ENCODE assay signal across 30 cellular contexts in genomic region chr17:29546085-29546484, GRCh38. TPM values are rescaled to one million over a fixed set of nuclear protein-coding genes. Genes with fewer than 3 reads are reported as not detected.
A peak's percentile ranks its signal among the peaks of the same experiment; 100 is the strongest.
DNase-seq lines count a peak whose midpoint lies in the region; ATAC-seq and TF ChIP-seq lines count a peak whose summit lies in the region.
"Had no signal": no experiment of that assay in that cellular context is flagged by ENCODE, and none has a peak within 500 bp of the region (broad histone marks: within the 10 kb centered on the region; RNA-seq: fewer than 3 reads in every experiment).

No MANE protein-coding gene starts in this region.

- ATAC-seq in memory B cell (ENCODE audit: low read depth) (no peak), GM19351 (IDR thresholded peaks at IDR 0.05; ENCODE audit: unreplicated experiment) (no peak)
- no peak for ATAC-seq in activated CD4-positive, alpha-beta T cell treated with anti-CD3 and anti-CD28 coated beads for 36 hours
- ATAC-seq: CD8-positive, alpha-beta T cell had no signal

- H3K27ac Mint-ChIP-seq in HFFc6: peak overlapping the region; percentile 32; the same call in 1 of the 2 replicates
- H3K27ac Mint-ChIP-seq in memory B cell: peak overlapping the region; percentile 59
- no peak overlapping the region for H3K27ac Mint-ChIP-seq in activated CD4-positive, alpha-beta T cell treated with anti-CD3 and anti-CD28 coated beads for 36 hours
- H3K27ac Mint-ChIP-seq: activated naive CD8-positive, alpha-beta T cell treated with anti-CD3 and anti-CD28 coated beads for 36 hours; activated T-helper 2 cell treated with anti-CD3 and anti-CD28 coated beads, Interferon-gamma antibody, Interleukin-2, Interleukin-4, amounts not matched to agents 10 μg/mL and 5 μg/mL and 100 μg/mL, durations not matched to agents 14 hours and 24 hours and 36 hours; CD8-positive, alpha-beta T cell; dendritic cell treated with granulocyte-macrophage colony-stimulating factor and Interleukin-4, amounts not matched to agents 40 ng/mL and 50 ng/mL, for 4 days; mesothelial cell of epicardium had no signal

- DNase-seq in HFFc6 (no peak), amniotic epithelial cell (ENCODE audit: low read depth) (peak; percentile 48), fibroblast of pulmonary artery (ENCODE audit: low read depth) (peak; percentile 39), memory B cell (ENCODE audit: low spot score in 2 of 2) (no peak), globus pallidus (ENCODE audit: low spot score) (no peak), NCI-H2196 (lab: John Stamatoyannopoulos, UW; ENCODE audit: unreplicated experiment) (no peak)
- no peak for DNase-seq in activated CD4-positive, alpha-beta T cell treated with anti-CD3 and anti-CD28 coated beads for 36 hours
- DNase-seq: ACHN; activated CD4-positive, alpha-beta T cell treated with anti-CD3 and anti-CD28 coated beads for 4 hours; activated naive CD8-positive, alpha-beta T cell treated with anti-CD3 and anti-CD28 coated beads for 36 hours; BE2C; caudate nucleus; CD8-positive, alpha-beta T cell; endodermal cell; esophagus squamous epithelium; HCEC 1CT; Kasumi-1; left ventricle myocardium inferior; NCI-H1436; NCI-H2081 treated with DMSO at 0.1 percent for 48 hours; NCI-H446; NCI-H82; stimulated activated CD4-positive, alpha-beta T cell treated with anti-CD3 and anti-CD28 coated beads, Interleukin-4, amount 100 ng/mL, for 24 hours had no signal

- POLR2A ChIA-PET in activated CD4-positive, alpha-beta T cell treated with anti-CD3 and anti-CD28 coated beads for 36 hours (lab: Charles Lee): no interaction called here

- CTCF ChIA-PET in activated CD4-positive, alpha-beta T cell treated with anti-CD3 and anti-CD28 coated beads for 36 hours (lab: Charles Lee): interaction anchor here (1.4 to 2.4 kb wide), 2 partner anchors 9 to 265 kb away, joined by 3 to 8 read pairs; no protein-coding TSS in a partner anchor

- intact Hi-C loops in activated CD4-positive, alpha-beta T cell treated with anti-CD3 and anti-CD28 coated beads for 36 hours (cut with DNase I, micrococcal nuclease): no loop called here

- no peak for TF ChIP-seq CTCF in HFFc6 (IDR thresholded peaks at IDR 0.05)
- TF ChIP-seq CTCF in fibroblast of pulmonary artery (IDR thresholded peaks at IDR 0.05; ENCODE audit: low read length, missing control alignments): no peak

- no peak overlapping the region for H3K4me3 ChIP-seq in fibroblast of pulmonary artery (replicated peaks; ENCODE audit: low read depth, low read length)
- H3K4me3 ChIP-seq: ascending aorta, esophagus squamous epithelium, left ventricle myocardium inferior, prostate gland, tibial nerve had no signal

- H3K9me3 Mint-ChIP-seq in HFFc6 (no peaks in the 10 kb centered on the region), memory B cell (no peaks in the 10 kb centered on the region)
- no peaks in the 10 kb centered on the region for H3K9me3 Mint-ChIP-seq in activated CD4-positive, alpha-beta T cell treated with anti-CD3 and anti-CD28 coated beads for 36 hours (ENCODE audit: low read depth)
- H3K9me3 Mint-ChIP-seq: activated naive CD8-positive, alpha-beta T cell treated with anti-CD3 and anti-CD28 coated beads for 36 hours; activated T-helper 2 cell treated with anti-CD3 and anti-CD28 coated beads, Interferon-gamma antibody, Interleukin-2, Interleukin-4, amounts not matched to agents 10 μg/mL and 5 μg/mL and 100 μg/mL, durations not matched to agents 14 hours and 24 hours and 36 hours; CD8-positive, alpha-beta T cell; dendritic cell treated with granulocyte-macrophage colony-stimulating factor and Interleukin-4, amounts not matched to agents 40 ng/mL and 50 ng/mL, for 4 days; endodermal cell; mesothelial cell of epicardium had no signal

- H3K4me1 Mint-ChIP-seq in HFFc6 (ENCODE audit: low read depth) (no peaks in the 10 kb centered on the region; the same call in 1 of the 2 replicates), memory B cell (no peaks in the 10 kb centered on the region)
- H3K4me1 Mint-ChIP-seq in activated CD4-positive, alpha-beta T cell treated with anti-CD3 and anti-CD28 coated beads for 36 hours: no peaks in the 10 kb centered on the region

- H3K4me3 Mint-ChIP-seq in HFFc6: no peak overlapping the region
- no peak overlapping the region for H3K4me3 Mint-ChIP-seq in memory B cell
- no peak overlapping the region for H3K4me3 Mint-ChIP-seq in activated CD4-positive, alpha-beta T cell treated with anti-CD3 and anti-CD28 coated beads for 36 hours
- H3K4me3 Mint-ChIP-seq: activated naive CD8-positive, alpha-beta T cell treated with anti-CD3 and anti-CD28 coated beads for 36 hours; CD8-positive, alpha-beta T cell; dendritic cell treated with granulocyte-macrophage colony-stimulating factor and Interleukin-4, amounts not matched to agents 40 ng/mL and 50 ng/mL, for 4 days; endodermal cell; mesothelial cell of epicardium had no signal

- H3K27me3 Mint-ChIP-seq in HFFc6 (ENCODE audit: insufficient read depth) (no peaks in the 10 kb centered on the region), memory B cell (no peaks in the 10 kb centered on the region)
- H3K27me3 Mint-ChIP-seq in activated CD4-positive, alpha-beta T cell treated with anti-CD3 and anti-CD28 coated beads for 36 hours: no peaks in the 10 kb centered on the region
- H3K27me3 Mint-ChIP-seq: activated naive CD8-positive, alpha-beta T cell treated with anti-CD3 and anti-CD28 coated beads for 36 hours; dendritic cell treated with granulocyte-macrophage colony-stimulating factor and Interleukin-4, amounts not matched to agents 40 ng/mL and 50 ng/mL, for 4 days had no signal

- H3K36me3 Mint-ChIP-seq in HFFc6 (ENCODE audit: low read depth) (peaks cover 29% of the 10 kb centered on the region), memory B cell (peaks cover 10% of the 10 kb centered on the region)
- H3K36me3 Mint-ChIP-seq in activated CD4-positive, alpha-beta T cell treated with anti-CD3 and anti-CD28 coated beads for 36 hours (ENCODE audit: low read depth): peaks cover 16% of the 10 kb centered on the region

RNA-seq across cellular contexts. Expression of gene ABHD15, which starts 20.8 kb away (rescaled TPM):
- 1 to 10 TPM; 6.4 to 9.8 (median 7.0) TPM for total RNA-seq in HFFc6 (2021; fragmentation: NEBNext Ultra II Directional; extraction: Animal tissue kit (Norgen Biotek cat#: 25700))
- 1 to 10 TPM; 7.2 to 8.6 TPM for total RNA-seq in activated CD4-positive, alpha-beta T cell treated with anti-CD3 and anti-CD28 coated beads for 36 hours

RNA-seq across cellular contexts. Expression of gene TP53I13, which starts 22.4 kb away (rescaled TPM):
- 10 to 100 TPM; 31.3 to 36.6 (median 35.3) TPM for total RNA-seq in HFFc6 (2021; fragmentation: NEBNext Ultra II Directional; extraction: Animal tissue kit (Norgen Biotek cat#: 25700))
- total RNA-seq in activated CD4-positive, alpha-beta T cell treated with anti-CD3 and anti-CD28 coated beads for 36 hours: 10 to 100 TPM; 37.7 to 41.5 TPM

RNA-seq across cellular contexts. Expression of gene GIT1, which starts 43.4 kb away (rescaled TPM):
- 10 to 100 TPM; 24.1 to 29.7 (median 28.7) TPM for total RNA-seq in HFFc6 (2021; fragmentation: NEBNext Ultra II Directional; extraction: Animal tissue kit (Norgen Biotek cat#: 25700))
- total RNA-seq in activated CD4-positive, alpha-beta T cell treated with anti-CD3 and anti-CD28 coated beads for 36 hours: 10 to 100 TPM; 60.5 to 74.1 TPM

RNA-seq across cellular contexts. Expression of gene ANKRD13B, which starts 46.8 kb away (rescaled TPM):
- 1 to 10 TPM; 1.9 to 4.3 (median 3.0) TPM for total RNA-seq in HFFc6 (2021; fragmentation: NEBNext Ultra II Directional; extraction: Animal tissue kit (Norgen Biotek cat#: 25700))
- total RNA-seq in activated CD4-positive, alpha-beta T cell treated with anti-CD3 and anti-CD28 coated beads for 36 hours: 10 to 100 TPM; 17.3 to 20.2 TPM

Comparison
In these comparisons a context has a peak if more than half of its experiments do, and no peak if none do; other contexts are left out.
1. DNase-seq: peak in amniotic epithelial cell (single experiment) and fibroblast of pulmonary artery (single experiment); none in HFFc6 (single experiment), memory B cell (0 of 2), activated CD4-positive, alpha-beta T cell treated with anti-CD3 and anti-CD28 coated beads for 36 hours (single experiment), globus pallidus (single experiment) and NCI-H2196 (single experiment).